3 cellular contexts compared by ENCODE assay signal in genomic region chr5:158494541-158494940, GRCh38.
TF ChIP-seq lines count a peak whose summit lies in the region.

No MANE protein-coding gene starts in this region.

TF ChIP-seq in GM12878, 131 proteins besides CTCF, POLR2A, EP300 and RAD21:
- TF ChIP-seq, protein P1, sequence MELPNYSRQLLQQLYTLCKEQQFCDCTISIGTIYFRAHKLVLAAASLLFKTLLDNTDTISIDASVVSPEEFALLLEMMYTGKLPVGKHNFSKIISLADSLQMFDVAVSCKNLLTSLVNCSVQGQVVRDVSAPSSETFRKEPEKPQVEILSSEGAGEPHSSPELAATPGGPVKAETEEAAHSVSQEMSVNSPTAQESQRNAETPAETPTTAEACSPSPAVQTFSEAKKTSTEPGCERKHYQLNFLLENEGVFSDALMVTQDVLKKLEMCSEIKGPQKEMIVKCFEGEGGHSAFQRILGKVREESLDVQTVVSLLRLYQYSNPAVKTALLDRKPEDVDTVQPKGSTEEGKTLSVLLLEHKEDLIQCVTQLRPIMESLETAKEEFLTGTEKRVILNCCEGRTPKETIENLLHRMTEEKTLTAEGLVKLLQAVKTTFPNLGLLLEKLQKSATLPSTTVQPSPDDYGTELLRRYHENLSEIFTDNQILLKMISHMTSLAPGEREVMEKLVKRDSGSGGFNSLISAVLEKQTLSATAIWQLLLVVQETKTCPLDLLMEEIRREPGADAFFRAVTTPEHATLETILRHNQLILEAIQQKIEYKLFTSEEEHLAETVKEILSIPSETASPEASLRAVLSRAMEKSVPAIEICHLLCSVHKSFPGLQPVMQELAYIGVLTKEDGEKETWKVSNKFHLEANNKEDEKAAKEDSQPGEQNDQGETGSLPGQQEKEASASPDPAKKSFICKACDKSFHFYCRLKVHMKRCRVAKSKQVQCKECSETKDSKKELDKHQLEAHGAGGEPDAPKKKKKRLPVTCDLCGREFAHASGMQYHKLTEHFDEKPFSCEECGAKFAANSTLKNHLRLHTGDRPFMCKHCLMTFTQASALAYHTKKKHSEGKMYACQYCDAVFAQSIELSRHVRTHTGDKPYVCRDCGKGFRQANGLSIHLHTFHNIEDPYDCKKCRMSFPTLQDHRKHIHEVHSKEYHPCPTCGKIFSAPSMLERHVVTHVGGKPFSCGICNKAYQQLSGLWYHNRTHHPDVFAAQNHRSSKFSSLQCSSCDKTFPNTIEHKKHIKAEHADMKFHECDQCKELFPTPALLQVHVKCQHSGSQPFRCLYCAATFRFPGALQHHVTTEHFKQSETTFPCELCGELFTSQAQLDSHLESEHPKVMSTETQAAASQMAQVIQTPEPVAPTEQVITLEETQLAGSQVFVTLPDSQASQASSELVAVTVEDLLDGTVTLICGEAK (IDR thresholded peaks at IDR 0.05; ENCODE audit: borderline replicate concordance) = peak; percentile 70
- TF ChIP-seq RAD51 (IDR thresholded peaks at IDR 0.05) = no peak

TF ChIP-seq in K562, 482 proteins besides CTCF, POLR2A, EP300 and RAD21:
- TF ChIP-seq, protein P1 (IDR thresholded peaks at IDR 0.05) = peak; percentile 57; the same call in 1 of the 2 replicates
- TF ChIP-seq, protein P1 (CRISPR knock-in tag; IDR thresholded peaks at IDR 0.05) = no peak
- TF ChIP-seq, protein P2, sequence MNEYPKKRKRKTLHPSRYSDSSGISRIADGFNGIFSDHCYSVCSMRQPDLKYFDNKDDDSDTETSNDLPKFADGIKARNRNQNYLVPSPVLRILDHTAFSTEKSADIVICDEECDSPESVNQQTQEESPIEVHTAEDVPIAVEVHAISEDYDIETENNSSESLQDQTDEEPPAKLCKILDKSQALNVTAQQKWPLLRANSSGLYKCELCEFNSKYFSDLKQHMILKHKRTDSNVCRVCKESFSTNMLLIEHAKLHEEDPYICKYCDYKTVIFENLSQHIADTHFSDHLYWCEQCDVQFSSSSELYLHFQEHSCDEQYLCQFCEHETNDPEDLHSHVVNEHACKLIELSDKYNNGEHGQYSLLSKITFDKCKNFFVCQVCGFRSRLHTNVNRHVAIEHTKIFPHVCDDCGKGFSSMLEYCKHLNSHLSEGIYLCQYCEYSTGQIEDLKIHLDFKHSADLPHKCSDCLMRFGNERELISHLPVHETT (CRISPR knock-in tag; conservative IDR thresholded peaks at IDR 0.05 in 1 of 2, IDR thresholded peaks at IDR 0.05 in 1 of 2) = no peak
TF ChIP-seq in K562: peak in this region for 1.

TF ChIP-seq in neural cell, 6 proteins besides CTCF, POLR2A, EP300 and RAD21:
- TF ChIP-seq TAF1 (IDR thresholded peaks at IDR 0.05; ENCODE audit: low read depth) (no peak), REST (IDR thresholded peaks at IDR 0.05; ENCODE audit: borderline replicate concordance) (no peak), EZH2 (IDR thresholded peaks at IDR 0.05; ENCODE audit: borderline replicate concordance, insufficient read depth, low read length, poor library complexity, severe bottlenecking) (no peak), POLR2AphosphoS5 (IDR thresholded peaks at IDR 0.05) (no peak), MXI1 (conservative IDR thresholded peaks at IDR 0.05; ENCODE audit: poor library complexity, severe bottlenecking) (no peak), SMC3 (conservative IDR thresholded peaks at IDR 0.05; ENCODE audit: poor library complexity) (no peak)
